In genomic region chr9:97934321-97935115, GRCh38 we compare ENCODE assay signal across 2 cellular contexts.
TF ChIP-seq lines count a peak whose summit lies in the region.

No MANE protein-coding gene starts in this region.

TF ChIP-seq in A549, 52 proteins besides CTCF, POLR2A, EP300 and RAD21:
- TF ChIP-seq GATA3 (IDR thresholded peaks at IDR 0.05; ENCODE audit: borderline replicate concordance) = no peak
- no peak for TF ChIP-seq NFE2L2 (conservative IDR thresholded peaks at IDR 0.05; ENCODE audit: low read length)
- TF ChIP-seq REST (IDR thresholded peaks at IDR 0.05) = no peak
- no peak for TF ChIP-seq POLR2AphosphoS2 (conservative IDR thresholded peaks at IDR 0.05; ENCODE audit: low read length)
- no peak for TF ChIP-seq FOSB (CRISPR knock-in tag; IDR thresholded peaks at IDR 0.05)
- TF ChIP-seq MAZ (IDR thresholded peaks at IDR 0.05; ENCODE audit: borderline replicate concordance, low read depth, low read length) = no peak
- no peak for TF ChIP-seq HMGXB4 (CRISPR knock-in tag; IDR thresholded peaks at IDR 0.05; ENCODE audit: borderline replicate concordance)
- TF ChIP-seq ELK1 (IDR thresholded peaks at IDR 0.05; ENCODE audit: low read depth, low read length) = no peak
- no peak for TF ChIP-seq ATOH8 (CRISPR knock-in tag; IDR thresholded peaks at IDR 0.05; ENCODE audit: low read depth)
- no peak for TF ChIP-seq HOXA7 (CRISPR knock-in tag; IDR thresholded peaks at IDR 0.05)
- TF ChIP-seq NR3C1 (IDR thresholded peaks at IDR 0.05) = no peak
- no peak for TF ChIP-seq EHMT2 (IDR thresholded peaks at IDR 0.05; ENCODE audit: low read depth)
- TF ChIP-seq ZNF302 (CRISPR knock-in tag; IDR thresholded peaks at IDR 0.05) = no peak
- TF ChIP-seq TFCP2L1 (CRISPR knock-in tag; IDR thresholded peaks at IDR 0.05) = no peak
- TF ChIP-seq MAX (IDR thresholded peaks at IDR 0.05) = no peak
- no peak for TF ChIP-seq HES2 (IDR thresholded peaks at IDR 0.05)

TF ChIP-seq in GM23338, 12 proteins besides CTCF, POLR2A, EP300 and RAD21:
- no peak for TF ChIP-seq STAT1 (IDR thresholded peaks at IDR 0.05; ENCODE audit: unreplicated experiment)
- no peak for TF ChIP-seq POLR2AphosphoS5 (IDR thresholded peaks at IDR 0.05; ENCODE audit: low read depth)
- TF ChIP-seq JUNB (IDR thresholded peaks at IDR 0.05; ENCODE audit: unreplicated experiment) = no peak
- TF ChIP-seq EZH2 (IDR thresholded peaks at IDR 0.05; ENCODE audit: low read depth, unreplicated experiment) = no peak
- no peak for TF ChIP-seq EZH2phosphoT487 (IDR thresholded peaks at IDR 0.05; ENCODE audit: unreplicated experiment)
- TF ChIP-seq ZNF462 (CRISPR knock-in tag; IDR thresholded peaks at IDR 0.05) = no peak
- no peak for TF ChIP-seq CREB1 (CRISPR knock-in tag; IDR thresholded peaks at IDR 0.05; ENCODE audit: low read depth)
- TF ChIP-seq REST (IDR thresholded peaks at IDR 0.05; ENCODE audit: unreplicated experiment) = no peak
- TF ChIP-seq ZNF331 (CRISPR knock-in tag; IDR thresholded peaks at IDR 0.05; ENCODE audit: low read depth) = no peak
- no peak for TF ChIP-seq ETS1 (IDR thresholded peaks at IDR 0.05)
- TF ChIP-seq ZNF114 (CRISPR knock-in tag; IDR thresholded peaks at IDR 0.05) = no peak
